ENCODE assay signal across 36 cellular contexts in genomic region chr10:42111076-42111475, GRCh38.
"Had no signal": no experiment of that assay in that cellular context is flagged by ENCODE, and none has a peak within 500 bp of the region (broad histone marks: within the 10 kb centered on the region; RNA-seq: fewer than 3 reads in every experiment).

No MANE protein-coding gene starts in this region.

- H3K9me3 Mint-ChIP-seq: activated B cell treated with CpG ODN at 0.5 μM for 24 hours had no signal

- H3K27me3 Mint-ChIP-seq: activated B cell treated with CpG ODN at 0.5 μM for 24 hours; activated CD4-positive, alpha-beta memory T cell treated with anti-CD3 and anti-CD28 coated beads for 36 hours; activated CD4-positive, alpha-beta T cell treated with anti-CD3 and anti-CD28 coated beads, Interleukin-2, amount 10 ng/mL, durations not matched to agents 24 days and 14 days; activated CD8-positive, alpha-beta T cell treated with anti-CD3 and anti-CD28 coated beads for 36 hours; activated naive CD8-positive, alpha-beta T cell treated with anti-CD3 and anti-CD28 coated beads for 36 hours; activated T-helper 17 cell treated with anti-CD3 and anti-CD28 coated beads, Interleukin-2, amount 50 U/mL, for 72 hours; central memory CD8-positive, alpha-beta T cell had no signal

- H3K27ac ChIP-seq: adrenal gland, body of pancreas, brain microvascular endothelial cell, breast epithelium, VCaP had no signal

- ATAC-seq: activated CD8-positive, alpha-beta T cell treated with anti-CD3 and anti-CD28 coated beads for 36 hours; activated naive CD4-positive, alpha-beta T cell treated with anti-CD3 and anti-CD28 coated beads, Interleukin-2, amount 50 U/mL, for 72 hours; activated T-cell treated with anti-CD3 and anti-CD28 coated beads, Interleukin-2, amount 50 U/mL, for 4 hours; activated T-cell treated with anti-CD3 and anti-CD28 coated beads, Interleukin-2, amount 50 U/mL, for 72 hours; activated T-helper 17 cell treated with anti-CD3 and anti-CD28 coated beads, Interleukin-2, amount 50 U/mL, for 72 hours; body of pancreas had no signal

- H3K4me3 Mint-ChIP-seq: activated B cell treated with CpG ODN at 0.5 μM for 24 hours; activated CD4-positive, alpha-beta memory T cell treated with anti-CD3 and anti-CD28 coated beads for 36 hours; activated CD4-positive, alpha-beta T cell treated with anti-CD3 and anti-CD28 coated beads, Interleukin-2, amount 10 ng/mL, durations not matched to agents 24 days and 14 days; activated CD8-positive, alpha-beta T cell treated with anti-CD3 and anti-CD28 coated beads for 36 hours; activated naive CD4-positive, alpha-beta T cell treated with anti-CD3 and anti-CD28 coated beads for 36 hours; activated naive CD8-positive, alpha-beta T cell treated with anti-CD3 and anti-CD28 coated beads for 36 hours; activated T-cell treated with anti-CD3 and anti-CD28 coated beads, Interleukin-2, amount 50 U/mL, for 4 hours; activated T-cell treated with anti-CD3 and anti-CD28 coated beads, Interleukin-2, amount 50 U/mL, for 72 hours; activated T-helper 1 cell treated with anti-CD3 and anti-CD28 coated beads, Interleukin-12 subunit alpha, Interleukin-12 subunit beta, Interleukin-2, Interleukin-4 antibody, amounts not matched to agents 30 ng/mL and 10 ng/mL and 1 ng/mL, durations not matched to agents 14 hours and 24 hours and 36 hours; activated T-helper 17 cell treated with anti-CD3 and anti-CD28 coated beads, Interleukin-2, amount 50 U/mL, for 72 hours; central memory CD8-positive, alpha-beta T cell; T-helper 1 cell treated with Interleukin-12 subunit alpha and Interleukin-12 subunit beta and Interleukin-4 antibody, amounts not matched to agents 30 μg/mL and 1 μg/mL, for 36 hours; T-helper 2 cell treated with Interferon-gamma antibody and Interleukin-4, amounts not matched to agents 5 μg/mL and 100 μg/mL, for 36 hours had no signal

- H3K36me3 ChIP-seq: adrenal gland, brain microvascular endothelial cell, breast epithelium had no signal

- H3K4me1 ChIP-seq: adrenal gland, body of pancreas, breast epithelium had no signal

- H3K36me3 Mint-ChIP-seq: activated naive CD8-positive, alpha-beta T cell treated with anti-CD3 and anti-CD28 coated beads for 36 hours had no signal

- H3K4me1 Mint-ChIP-seq: activated B cell treated with CpG ODN at 0.5 μM for 24 hours; activated CD4-positive, alpha-beta T cell treated with anti-CD3 and anti-CD28 coated beads, Interleukin-2, amount 10 ng/mL, durations not matched to agents 24 days and 14 days; activated naive CD8-positive, alpha-beta T cell treated with anti-CD3 and anti-CD28 coated beads for 36 hours; activated T-helper 17 cell treated with anti-CD3 and anti-CD28 coated beads, Interleukin-2, amount 50 U/mL, for 72 hours; central memory CD8-positive, alpha-beta T cell had no signal

- H3K27ac Mint-ChIP-seq: activated B cell treated with CpG ODN at 0.5 μM for 24 hours; activated CD4-positive, alpha-beta memory T cell treated with anti-CD3 and anti-CD28 coated beads for 36 hours; activated CD4-positive, alpha-beta T cell treated with anti-CD3 and anti-CD28 coated beads, Interleukin-2, amount 10 ng/mL, durations not matched to agents 24 days and 14 days; activated CD8-positive, alpha-beta T cell treated with anti-CD3 and anti-CD28 coated beads for 36 hours; activated naive CD4-positive, alpha-beta T cell treated with anti-CD3 and anti-CD28 coated beads for 36 hours; activated naive CD4-positive, alpha-beta T cell treated with anti-CD3 and anti-CD28 coated beads, Interleukin-2, amount 50 U/mL, for 72 hours; activated naive CD8-positive, alpha-beta T cell treated with anti-CD3 and anti-CD28 coated beads for 36 hours; activated T-cell treated with anti-CD3 and anti-CD28 coated beads, Interleukin-2, amount 50 U/mL, for 72 hours; activated T-helper 1 cell treated with anti-CD3 and anti-CD28 coated beads, Interleukin-12 subunit alpha, Interleukin-12 subunit beta, Interleukin-2, Interleukin-4 antibody, amounts not matched to agents 30 ng/mL and 10 ng/mL and 1 ng/mL, durations not matched to agents 14 hours and 24 hours and 36 hours; activated T-helper 17 cell treated with anti-CD3 and anti-CD28 coated beads, Interleukin-2, amount 50 U/mL, for 72 hours; T-helper 1 cell treated with Interleukin-12 subunit alpha and Interleukin-12 subunit beta and Interleukin-4 antibody, amounts not matched to agents 30 μg/mL and 1 μg/mL, for 36 hours; T-helper 2 cell treated with Interferon-gamma antibody and Interleukin-4, amounts not matched to agents 5 μg/mL and 100 μg/mL, for 36 hours had no signal

- H3K27me3 ChIP-seq: adrenal gland, body of pancreas, brain microvascular endothelial cell, breast epithelium had no signal

- H3K9me3 ChIP-seq: adrenal gland had no signal

- H3K4me3 ChIP-seq: adrenal gland, body of pancreas, breast epithelium had no signal

- DNase-seq: activated B cell treated with CpG ODN at 0.5 μM for 24 hours; activated CD4-positive, alpha-beta memory T cell treated with anti-CD3 and anti-CD28 coated beads for 36 hours; activated CD4-positive, alpha-beta T cell treated with anti-CD3 and anti-CD28 coated beads for 4 hours; activated CD4-positive, alpha-beta T cell treated with anti-CD3 and anti-CD28 coated beads, Interleukin-2, amount 10 ng/mL, durations not matched to agents 24 days and 14 days; activated CD4-positive, alpha-beta T cell treated with anti-CD3 and anti-CD28 coated beads, Interleukin-2, amount 50 U/mL, for 1 hour; activated CD4-positive, alpha-beta T cell treated with anti-CD3 and anti-CD28 coated beads, Interleukin-2, amount 50 U/mL, for 4 hours; activated CD4-positive, CD25-positive, alpha-beta regulatory T cell treated with anti-CD3 and anti-CD28 coated beads, Interleukin-2, amount 50 U/mL, for 72 hours; activated CD8-positive, alpha-beta memory T cell treated with anti-CD3 and anti-CD28 coated beads, Interleukin-2, amount 50 U/mL, for 4 hours; activated CD8-positive, alpha-beta T cell treated with anti-CD3 and anti-CD28 coated beads for 36 hours; activated effector memory CD4-positive, alpha-beta T cell treated with anti-CD3 and anti-CD28 coated beads, Interleukin-2, amount 50 U/mL, for 16 hours; activated gamma-delta T cell treated with Interleukin-2 at 50 U/mL for 16 hours; activated naive CD4-positive, alpha-beta T cell; activated naive CD4-positive, alpha-beta T cell treated with anti-CD3 and anti-CD28 coated beads for 36 hours; activated naive CD4-positive, alpha-beta T cell treated with anti-CD3 and anti-CD28 coated beads, Interleukin-2, amount 50 U/mL, for 16 hours; activated naive CD8-positive, alpha-beta T cell treated with anti-CD3 and anti-CD28 coated beads for 36 hours; activated T-cell treated with anti-CD3 and anti-CD28 coated beads for 4 hours; activated T-cell treated with anti-CD3 and anti-CD28 coated beads, Interleukin-2, amount 50 U/mL, for 1 hour; activated T-cell treated with anti-CD3 and anti-CD28 coated beads, Interleukin-2, amount 50 U/mL, for 4 hours; activated T-cell treated with anti-CD3 and anti-CD28 coated beads, Interleukin-2, amount 50 U/mL, for 72 hours; adrenal gland; amniotic stem cell; body of pancreas; brain microvascular endothelial cell; caudate nucleus; cerebellar nuclear complex; T-helper 1 cell; T-helper 2 cell; T-helper 9 cell had no signal
